14 cellular contexts compared by ENCODE assay signal in genomic region chr15:70505971-70506887, GRCh38.
A peak's percentile ranks its signal among the peaks of the same experiment; 100 is the strongest.
DNase-seq lines count a peak whose midpoint lies in the region; FAIRE-seq and TF ChIP-seq lines count a peak whose summit lies in the region.
"Had no signal": no experiment of that assay in that cellular context is flagged by ENCODE, and none has a peak within 500 bp of the region (broad histone marks: within the 10 kb centered on the region; RNA-seq: fewer than 3 reads in every experiment).

No MANE protein-coding gene starts in this region.

- no peak overlapping the region for H2AFZ ChIP-seq in astrocyte (ENCODE audit: low read depth, low read length)
- no peak overlapping the region for H2AFZ ChIP-seq in mesenchymal stem cell (ENCODE audit: low read depth, low read length)

- no peak overlapping the region for H4K91ac ChIP-seq in mesenchymal stem cell (ENCODE audit: low read length)

- H3K4me1 Mint-ChIP-seq in astrocyte (ENCODE audit: low read depth, unreplicated experiment): peaks cover 42% of the 10 kb centered on the region
- peaks cover 53 to 78% of the 10 kb centered on the region in 2 donors for H3K4me1 Mint-ChIP-seq in immature natural killer cell

- no peaks in the 10 kb centered on the region for H3K79me1 ChIP-seq in mesenchymal stem cell (replicated peaks; ENCODE audit: low read length, poor library complexity, severe bottlenecking)

- 74% methylated on average over 4 of the region's 5 CpGs for WGBS in mesenchymal stem cell

- H2BK15ac ChIP-seq in mesenchymal stem cell (ENCODE audit: low read depth, poor library complexity, severe bottlenecking): no peak overlapping the region

- H3K27me3 Mint-ChIP-seq in astrocyte (ENCODE audit: low read depth, unreplicated experiment) (peaks cover 20% of the 10 kb centered on the region), immature natural killer cell (ENCODE audit: low read depth in 3 of 3) (peaks cover 2 to 13% (median 9%) of the 10 kb centered on the region in 3 donors)

- no peak overlapping the region for H3K23ac ChIP-seq in mesenchymal stem cell (ENCODE audit: low read length in 2 of 2)

- no peak overlapping the region for H2AK5ac ChIP-seq in mesenchymal stem cell (ENCODE audit: low read length, severe bottlenecking)

- no peak overlapping the region for H2BK12ac ChIP-seq in mesenchymal stem cell (ENCODE audit: low read length in 2 of 2)

- DNase-seq in ELF-1 (ENCODE audit: low read depth, low spot score) (peak; percentile 49), astrocyte (ENCODE audit: low read depth) (no peak), immature natural killer cell (no peak), mesenchymal stem cell (no peak)
- no peak for DNase-seq in activated effector memory CD4-positive, alpha-beta T cell treated with Interleukin-2 at 50 U/mL for 16 hours
- DNase-seq in activated naive CD4-positive, alpha-beta T cell (lab: John Stamatoyannopoulos, UW): no peak
- DNase-seq: activated CD4-positive, CD25-positive, alpha-beta regulatory T cell; effector CD8-positive, alpha-beta T cell; NCI-H1092; NCI-H510A had no signal

- H3K9me3 ChIP-seq in astrocyte (ENCODE audit: insufficient read depth, low read depth, low read length) (peaks cover 6% of the 10 kb centered on the region), neutrophil (no peaks in the 10 kb centered on the region), mesenchymal stem cell (ENCODE audit: control insufficient read depth, low read length) (peaks cover 25% of the 10 kb centered on the region)

- peak; percentile 1; the same call in 1 of the 2 replicates for TF ChIP-seq EP300 in Ishikawa (IDR thresholded peaks at IDR 0.05; ENCODE audit: borderline replicate concordance)

- H3K27me3 ChIP-seq in astrocyte (ENCODE audit: insufficient read depth, low read length) (no peaks in the 10 kb centered on the region), neutrophil (no peaks in the 10 kb centered on the region), mesenchymal stem cell (ENCODE audit: control insufficient read depth in 1 of 2, insufficient read depth in 1 of 2, low read length in 2 of 2) (peaks cover 0 to 36% of the 10 kb centered on the region in 2 experiments)
- H3K27me3 ChIP-seq: SJCRH30, tibial nerve had no signal

- no peak for FAIRE-seq in astrocyte (lab: Jason Lieb, UNC)

- H3K4me1 ChIP-seq in astrocyte (ENCODE audit: insufficient read depth, low read length) (peaks cover 49% of the 10 kb centered on the region), neutrophil (ENCODE audit: control insufficient read depth in 1 of 2, insufficient read depth in 1 of 2, low read depth in 1 of 2, low read length in 1 of 2) (peaks cover 73 to 78% of the 10 kb centered on the region in 2 experiments), mesenchymal stem cell (ENCODE audit: control insufficient read depth, insufficient read depth, low read depth, low read length) (peaks cover 38% of the 10 kb centered on the region)

- H3K14ac ChIP-seq in mesenchymal stem cell (ENCODE audit: low read length in 2 of 2): no peak overlapping the region

- H3K4me3 ChIP-seq in astrocyte (ENCODE audit: insufficient read depth, low read depth, low read length) (no peak overlapping the region), neutrophil (ENCODE audit: low read depth in 1 of 2, low read length in 1 of 2) (peak overlapping the region in 1 of 2 experiments; percentile 38), mesenchymal stem cell (ENCODE audit: insufficient read depth in 1 of 2, low read depth in 1 of 2, low read length in 2 of 2) (no peak overlapping the region)
- H3K4me3 ChIP-seq: SJCRH30, tibial nerve had no signal

- H3K9ac ChIP-seq in astrocyte (ENCODE audit: low read length) (no peak overlapping the region), mesenchymal stem cell (ENCODE audit: low read length) (no peak overlapping the region)

- no peak overlapping the region for H3K18ac ChIP-seq in mesenchymal stem cell (ENCODE audit: low read depth in 1 of 2, low read length in 2 of 2)

- peak overlapping the region; percentile 47 for H3K27ac ChIP-seq in astrocyte (ENCODE audit: low read depth, low read length)
- H3K27ac ChIP-seq in neutrophil: peak overlapping the region; percentile 95
- H3K27ac ChIP-seq in mesenchymal stem cell (ENCODE audit: low read length, poor library complexity, severe bottlenecking): no peak overlapping the region
- H3K27ac ChIP-seq: SJCRH30, tibial nerve had no signal

- H3K4me3 Mint-ChIP-seq in astrocyte (ENCODE audit: unreplicated experiment) (no peak overlapping the region), immature natural killer cell (peak overlapping the region in 1 of 5 donors; percentile 59)

- no peak for TF ChIP-seq RAD21 in Ishikawa (IDR thresholded peaks at IDR 0.05; ENCODE audit: low read depth)

- H3K79me2 ChIP-seq in astrocyte (ENCODE audit: insufficient read depth, low read length): no peaks in the 10 kb centered on the region

- TF ChIP-seq CTCF in astrocyte (IDR thresholded peaks at IDR 0.05; ENCODE audit: insufficient read depth, low read depth, low read length): no peak
- no peak for TF ChIP-seq CTCF in neutrophil (IDR thresholded peaks at IDR 0.05)

- no peak overlapping the region for H4K8ac ChIP-seq in mesenchymal stem cell (ENCODE audit: low read length)

- H2BK120ac ChIP-seq in mesenchymal stem cell (ENCODE audit: low read depth, low read length): no peak overlapping the region

- peak overlapping the region; percentile 46 for H3K4me2 ChIP-seq in astrocyte (ENCODE audit: low read length)
- H3K4me2 ChIP-seq in mesenchymal stem cell (ENCODE audit: low read length, poor library complexity, severe bottlenecking): no peak overlapping the region

- no peak overlapping the region for H2BK5ac ChIP-seq in mesenchymal stem cell (ENCODE audit: low read depth, low read length, poor library complexity, severe bottlenecking)

- H4K20me1 ChIP-seq in astrocyte (ENCODE audit: insufficient read depth, low read length): no peaks in the 10 kb centered on the region

- H3K9me3 Mint-ChIP-seq in astrocyte (ENCODE audit: unreplicated experiment) (peaks cover 14% of the 10 kb centered on the region), immature natural killer cell (peaks cover 13 to 25% (median 14%) of the 10 kb centered on the region in 6 donors)

- H3K27ac Mint-ChIP-seq in astrocyte (ENCODE audit: unreplicated experiment) (peak overlapping the region; percentile 30), immature natural killer cell (no peak overlapping the region)

- H3K4ac ChIP-seq in mesenchymal stem cell (ENCODE audit: low read depth in 1 of 2, low read length in 2 of 2): no peak overlapping the region

- peaks cover 6% of the 10 kb centered on the region for H3K36me3 Mint-ChIP-seq in astrocyte (ENCODE audit: low read depth, unreplicated experiment)
- peaks cover 12 to 15% (median 14%) of the 10 kb centered on the region in 3 donors for H3K36me3 Mint-ChIP-seq in immature natural killer cell

- H3K36me3 ChIP-seq in astrocyte (ENCODE audit: insufficient read depth, low read length): no peaks in the 10 kb centered on the region
- no peaks in the 10 kb centered on the region for H3K36me3 ChIP-seq in neutrophil
- H3K36me3 ChIP-seq in mesenchymal stem cell (ENCODE audit: control insufficient read depth in 1 of 2, insufficient read depth in 2 of 2, low read depth in 1 of 2, low read length in 2 of 2): no peaks in the 10 kb centered on the region
- H3K36me3 ChIP-seq: SJCRH30, tibial nerve had no signal

TF ChIP-seq in Ishikawa, 13 proteins besides CTCF, POLR2A, EP300 and RAD21:
- no peak for TF ChIP-seq EGR1 (IDR thresholded peaks at IDR 0.05)
TF ChIP-seq in Ishikawa: peak in this region for 0.
